ENCODE assay signal across 8 cellular contexts in the genomic region with DNA sequence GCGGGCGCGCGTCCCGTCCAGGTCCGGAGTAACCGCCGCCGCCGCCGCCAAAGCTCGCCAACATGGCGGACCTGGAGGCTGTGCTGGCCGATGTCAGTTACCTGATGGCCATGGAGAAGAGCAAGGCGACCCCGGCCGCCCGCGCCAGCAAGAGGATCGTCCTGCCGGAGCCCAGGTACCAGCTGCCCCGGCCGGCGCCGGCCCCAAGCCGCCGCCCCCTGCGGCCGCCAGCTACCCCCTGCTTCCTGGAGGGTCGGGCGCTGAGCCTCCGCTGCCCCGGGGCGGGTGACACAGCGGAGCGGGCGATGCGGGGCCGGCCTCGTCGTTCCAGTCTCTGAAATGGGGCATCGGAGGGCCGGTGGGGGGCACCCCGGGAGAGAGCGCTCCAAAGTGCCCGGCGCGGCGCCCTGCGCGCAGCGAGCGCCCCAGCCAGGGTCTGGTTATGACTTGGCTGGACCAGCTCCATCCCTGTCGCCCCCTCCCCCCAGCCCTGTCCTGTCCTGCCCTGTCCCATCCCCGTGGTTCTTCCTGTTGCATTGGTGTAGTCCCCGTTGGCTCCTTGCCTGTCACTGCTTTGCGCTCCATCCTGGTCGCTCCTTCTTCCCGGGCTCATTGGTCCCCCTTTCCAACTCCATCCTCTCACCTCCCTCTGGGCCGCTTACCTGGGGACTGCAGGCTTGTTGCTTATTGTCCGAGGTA. TPM values are rescaled to one million over a fixed set of nuclear protein-coding genes. Genes with fewer than 3 reads are reported as not detected.
A peak's percentile ranks its signal among the peaks of the same experiment; 100 is the strongest.
DNase-seq lines count a peak whose midpoint lies in the region; ATAC-seq, FAIRE-seq and TF ChIP-seq lines count a peak whose summit lies in the region.

No MANE protein-coding gene starts in this region.

- H3K9ac ChIP-seq in mucosa of stomach (ENCODE audit: low read length), result peak overlapping the region; percentile 47

- peaks cover 13% of the 10 kb centered on the region for H3K4me1 Mint-ChIP-seq in T-helper 17 cell
- H3K4me1 Mint-ChIP-seq in effector memory CD8-positive, alpha-beta T cell (ENCODE audit: low read depth in 2 of 2), result peaks cover 14% of the 10 kb centered on the region in 2 donors

- peak overlapping the region; percentile 96 for H3K4me3 Mint-ChIP-seq in T-helper 17 cell
- peak overlapping the region; percentile 85 to 93 for H3K4me3 Mint-ChIP-seq in effector memory CD8-positive, alpha-beta T cell

- WGBS in upper lobe of left lung, 2 donors, result 1% methylated on average over 7 to 22 of the region's 61 CpGs

- peaks cover 6% of the 10 kb centered on the region for H3K4me1 ChIP-seq in mucosa of stomach (ENCODE audit: control insufficient read depth, insufficient read depth, low read length)
- H3K4me1 ChIP-seq in upper lobe of left lung, result peaks cover 12 to 32% (median 17%) of the 10 kb centered on the region in 4 donors

- DNase-seq in GM12891 (ENCODE audit: insufficient read length, low spot score) (no peak), T-helper 17 cell (peak in 1 of 3 donors; percentile 10), upper lobe of left lung (peak in 1 of 2 donors; percentile 92)
- peak in 1 of 3 experiments; percentile 1 for DNase-seq in effector memory CD8-positive, alpha-beta T cell

- peak; percentile 58 for FAIRE-seq in GM12891 (lab: Jason Lieb, UNC)

- H3K27ac ChIP-seq in upper lobe of left lung, result peak overlapping the region; percentile 72 to 85 (median 84)

- H3K9me3 ChIP-seq in T-helper 17 cell (ENCODE audit: control insufficient read depth, low read length, poor library complexity, severe bottlenecking), result no peaks in the 10 kb centered on the region
- H3K9me3 ChIP-seq in mucosa of stomach (ENCODE audit: control insufficient read depth, low read length), result no peaks in the 10 kb centered on the region
- H3K9me3 ChIP-seq in upper lobe of left lung, result no peaks in the 10 kb centered on the region

- H3K27ac Mint-ChIP-seq in T-helper 17 cell, result peak overlapping the region; percentile 47
- H3K27ac Mint-ChIP-seq in effector memory CD8-positive, alpha-beta T cell, result peak overlapping the region; percentile 42 to 84

- H3K36me3 Mint-ChIP-seq in T-helper 17 cell (ENCODE audit: low read depth), result peaks cover 3% of the 10 kb centered on the region
- peaks cover 3% of the 10 kb centered on the region for H3K36me3 Mint-ChIP-seq in effector memory CD8-positive, alpha-beta T cell (ENCODE audit: insufficient read depth)

- H3K36me3 ChIP-seq in mucosa of stomach (ENCODE audit: control insufficient read depth, insufficient read depth, low read length), result no peaks in the 10 kb centered on the region
- H3K36me3 ChIP-seq in upper lobe of left lung, result no peaks in the 10 kb centered on the region

- ATAC-seq in HG02943 (IDR thresholded peaks at IDR 0.05; ENCODE audit: low read depth, unreplicated experiment) (peak; percentile 12), T-helper 17 cell (peak; percentile 8), upper lobe of left lung (ENCODE audit: low FRiP score in 2 of 2) (peak in 1 of 2 donors; percentile 14), HG03571 (IDR thresholded peaks at IDR 0.05; ENCODE audit: unreplicated experiment) (no peak), HG03457 (IDR thresholded peaks at IDR 0.05; ENCODE audit: unreplicated experiment) (no peak)
- peak; percentile 15 for ATAC-seq in effector memory CD8-positive, alpha-beta T cell (replicated peaks)

- peaks cover 3% of the 10 kb centered on the region for H3K27me3 ChIP-seq in mucosa of stomach (ENCODE audit: control insufficient read depth, insufficient read depth, low read length)
- no peaks in the 10 kb centered on the region for H3K27me3 ChIP-seq in upper lobe of left lung

- no peak for TF ChIP-seq POLR2A in GM12891 (IDR thresholded peaks at IDR 0.05; ENCODE audit: low read depth, low read length)
- no peak for TF ChIP-seq POLR2A in upper lobe of left lung (IDR thresholded peaks at IDR 0.05)

- H3K4me3 ChIP-seq in mucosa of stomach (ENCODE audit: low read length) (peak overlapping the region; percentile 25), upper lobe of left lung (peak overlapping the region; percentile 85 to 97 (median 88))

- TF ChIP-seq EP300 in upper lobe of left lung (IDR thresholded peaks at IDR 0.05), result no peak

- H3K27me3 Mint-ChIP-seq in T-helper 17 cell, result peaks cover 59% of the 10 kb centered on the region
- H3K27me3 Mint-ChIP-seq in effector memory CD8-positive, alpha-beta T cell, result peaks cover 34 to 48% of the 10 kb centered on the region in 2 donors

- H3K9me3 Mint-ChIP-seq in effector memory CD8-positive, alpha-beta T cell, result no peaks in the 10 kb centered on the region

- no peak for TF ChIP-seq CTCF in upper lobe of left lung (IDR thresholded peaks at IDR 0.05)

TF ChIP-seq in GM12891, 5 proteins besides CTCF, POLR2A, EP300 and RAD21:
- TF ChIP-seq PAX5 (IDR thresholded peaks at IDR 0.05; ENCODE audit: insufficient read depth, low read length, severe bottlenecking) (no peak), SPI1 (IDR thresholded peaks at IDR 0.05; ENCODE audit: low read depth, low read length) (no peak), TAF1 (IDR thresholded peaks at IDR 0.05; ENCODE audit: low read depth, low read length) (no peak), POLR2AphosphoS5 (IDR thresholded peaks at IDR 0.05; ENCODE audit: low read depth, low read length) (no peak), POU2F2 (IDR thresholded peaks at IDR 0.05; ENCODE audit: low read depth, low read length) (no peak)

RNA-seq across cellular contexts. Expression of gene GRK3, which starts 0.7 kb away (rescaled TPM):
- polyA plus RNA-seq in GM12891 (2012; ENCODE audit: low read depth, missing spikeins), result 8.5 TPM
- 1 to 10 TPM; 3.2 to 6.9 TPM for total RNA-seq in T-helper 17 cell
- total RNA-seq in upper lobe of left lung, result 10 to 100 TPM; 16.0 to 25.2 (median 21.6) TPM

Comparison
In these comparisons a context has a peak if more than half of its experiments do, and no peak if none do; other contexts are left out.
1. ATAC-seq: peak in HG02943 (single experiment), T-helper 17 cell (single experiment) and effector memory CD8-positive, alpha-beta T cell (single experiment); none in HG03571 (single experiment) and HG03457 (single experiment).